1 cellular context compared by ENCODE assay signal in the genomic region with DNA sequence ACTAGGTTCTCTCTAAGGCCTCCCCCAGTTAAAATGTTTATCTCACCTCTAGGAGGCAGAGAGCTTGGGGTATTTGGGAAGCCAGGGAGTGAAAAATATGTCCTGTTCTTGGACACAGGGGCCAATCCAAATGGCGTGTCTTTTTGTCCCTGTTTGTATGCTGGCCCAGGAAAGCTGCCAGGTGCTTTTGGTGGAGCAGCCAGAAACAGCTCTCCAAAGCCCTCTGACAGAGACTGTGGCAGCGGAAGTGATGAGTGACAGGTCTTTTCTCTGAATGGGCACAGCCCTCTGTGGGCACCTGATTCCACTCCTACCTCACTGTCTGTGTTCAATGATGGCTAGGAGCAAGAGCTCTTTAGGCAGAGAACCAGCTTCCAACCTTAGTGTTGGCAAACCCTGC.
TF ChIP-seq lines count a peak whose summit lies in the region.

No MANE protein-coding gene starts in this region.

TF ChIP-seq in H1, 55 proteins besides CTCF, POLR2A, EP300 and RAD21:
- TF ChIP-seq CTBP2 (IDR thresholded peaks at IDR 0.05; ENCODE audit: borderline replicate concordance, insufficient read depth, insufficient read length, low read length) (no peak), JUN (IDR thresholded peaks at IDR 0.05; ENCODE audit: low read depth, low read length) (no peak), HDAC6 (IDR thresholded peaks at IDR 0.05; ENCODE audit: low read depth, low read length) (no peak), BRCA1 (IDR thresholded peaks at IDR 0.05; ENCODE audit: low read depth, low read length) (no peak)
TF ChIP-seq in H1: peak in this region for 0.
